ENCODE assay signal across 16 cellular contexts in genomic region chr19:51296331-51297093, GRCh38. TPM values are rescaled to one million over a fixed set of nuclear protein-coding genes. Genes with fewer than 3 reads are reported as not detected.
DNase-seq lines count a peak whose midpoint lies in the region; ATAC-seq and TF ChIP-seq lines count a peak whose summit lies in the region.
"Had no signal": no experiment of that assay in that cellular context is flagged by ENCODE, and none has a peak within 500 bp of the region (broad histone marks: within the 10 kb centered on the region; RNA-seq: fewer than 3 reads in every experiment).

No MANE protein-coding gene starts in this region.

- no peak overlapping the region for H3K4ac ChIP-seq in mesendoderm (ENCODE audit: low read depth, low read length)

- H3K4me3 ChIP-seq in HEK293 (ENCODE audit: low read depth, low read length) (no peak overlapping the region), SK-N-SH (ENCODE audit: low read depth in 2 of 2, low read length in 1 of 2) (no peak overlapping the region), mesendoderm (ENCODE audit: low read length) (no peak overlapping the region), aorta (ENCODE audit: low read length in 2 of 2) (no peak overlapping the region)
- H3K4me3 ChIP-seq: spleen had no signal

- no peak for TF ChIP-seq EP300 in SK-N-SH (IDR thresholded peaks at IDR 0.05; ENCODE audit: borderline replicate concordance in 1 of 2, low read depth in 1 of 2, low read length in 1 of 2)

- H3K9me3 ChIP-seq in HEK293 (ENCODE audit: control insufficient read depth, insufficient read depth, low read depth, low read length): no peaks in the 10 kb centered on the region
- no peaks in the 10 kb centered on the region for H3K9me3 ChIP-seq in SK-N-SH
- no peaks in the 10 kb centered on the region for H3K9me3 ChIP-seq in aorta (ENCODE audit: control insufficient read depth, low read length)
- H3K9me3 ChIP-seq: spleen had no signal

- no peaks in the 10 kb centered on the region for H3K9me2 ChIP-seq in SK-N-SH

- TF ChIP-seq RAD21 in SK-N-SH (IDR thresholded peaks at IDR 0.05; ENCODE audit: low read length): peak; percentile 75

- peak overlapping the region; percentile 9 for H3K56ac ChIP-seq in mesendoderm (ENCODE audit: low read length)

- no peak overlapping the region for H3K18ac ChIP-seq in mesendoderm (ENCODE audit: low read length)

- no peaks in the 10 kb centered on the region for H3F3A ChIP-seq in SK-N-SH (replicated peaks; ENCODE audit: insufficient read depth)

- DNase-seq in SK-N-SH (peak; percentile 58), mesendoderm (peak; percentile 67), aorta (no peak)
- DNase-seq: activated T-cell treated with anti-CD3 and anti-CD28 coated beads, Interleukin-2, amount 50 U/mL, for 72 hours; mesenchymal stem cell; NCI-H1436 treated with DMSO at 0.1 percent for 48 hours; NCI-H510A; spleen; stimulated activated naive CD8-positive, alpha-beta T cell treated with anti-CD3 and anti-CD28 coated beads, Interleukin-15, amount 100 ng/mL, for 72 hours had no signal

- H3K27ac ChIP-seq in C4-2B (no peak overlapping the region), HEK293 (ENCODE audit: extremely low read depth, low read depth, low read length) (no peak overlapping the region), SK-N-SH (ENCODE audit: low read depth in 2 of 2, low read length in 1 of 2) (no peak overlapping the region), mesendoderm (ENCODE audit: low read depth, low read length) (no peak overlapping the region), aorta (ENCODE audit: low read depth in 1 of 2, low read length in 2 of 2) (no peak overlapping the region)
- H3K27ac ChIP-seq: spleen had no signal

- peaks cover 45% of the 10 kb centered on the region; the same call in 1 of the 2 replicates for H3K27me3 ChIP-seq in SK-N-SH (ENCODE audit: insufficient read depth)
- H3K27me3 ChIP-seq in mesendoderm (ENCODE audit: insufficient read depth, low read length, poor library complexity): no peaks in the 10 kb centered on the region
- H3K27me3 ChIP-seq in aorta (ENCODE audit: control insufficient read depth in 1 of 2, insufficient read depth in 2 of 2, low read length in 1 of 2): no peaks in the 10 kb centered on the region

- H4K20me1 ChIP-seq in SK-N-SH (ENCODE audit: insufficient read depth): no peaks in the 10 kb centered on the region

- POLR2A ChIA-PET in HEK293 (lab: Yijun Ruan, JAX): no interaction called here
- POLR2A ChIA-PET in SK-N-SH (lab: Yijun Ruan, JAX): no interaction called here

- H2BK5ac ChIP-seq in mesendoderm (ENCODE audit: low read length): no peak overlapping the region

- H4K5ac ChIP-seq in mesendoderm (ENCODE audit: low read length): no peak overlapping the region

- CTCF ChIA-PET in HEK293 (lab: Yijun Ruan, JAX): interaction anchor here (0.6 to 1.2 kb wide), 3 partner anchors 42 to 1652 kb away, joined by 3 read pairs; no protein-coding TSS in a partner anchor
- CTCF ChIA-PET in SK-N-SH (lab: Yijun Ruan, JAX): interaction anchor here (0.6 to 1.8 kb wide), 10 partner anchors 12 to 1273 kb away, joined by 3 to 8 read pairs (median 3); no protein-coding TSS in a partner anchor

- H2AK5ac ChIP-seq in mesendoderm (ENCODE audit: low read length): no peak overlapping the region

- no peak overlapping the region for H4K8ac ChIP-seq in mesendoderm (ENCODE audit: low read depth, low read length)

- no peaks in the 10 kb centered on the region for H3K36me3 ChIP-seq in HEK293 (ENCODE audit: control insufficient read depth in 2 of 2, insufficient read depth in 1 of 2, low read length in 2 of 2)
- H3K36me3 ChIP-seq in SK-N-SH (replicated peaks in 1 of 2; ENCODE audit: control insufficient read depth in 1 of 2, insufficient read depth in 2 of 2, low read length in 1 of 2): no peaks in the 10 kb centered on the region
- H3K36me3 ChIP-seq in mesendoderm (ENCODE audit: control insufficient read depth, insufficient read depth, low read length): no peaks in the 10 kb centered on the region
- H3K36me3 ChIP-seq in aorta (ENCODE audit: control insufficient read depth in 1 of 2, insufficient read depth in 2 of 2, low read length in 1 of 2): no peaks in the 10 kb centered on the region
- H3K36me3 ChIP-seq: spleen had no signal

- TF ChIP-seq CTCF in C4-2B (conservative IDR thresholded peaks at IDR 0.05) (peak; percentile 14; the same call in 1 of the 2 replicates), HEK293 (tag by site-specific recombination; IDR thresholded peaks at IDR 0.05) (0 out of 2 replicates have a peak, but pooled peaks have one; percentile 20), SK-N-SH (IDR thresholded peaks at IDR 0.05) (no peak)

- H2BK15ac ChIP-seq in mesendoderm (replicated peaks; ENCODE audit: low read depth): no peak overlapping the region

- no peak overlapping the region for H3K9ac ChIP-seq in SK-N-SH
- H3K9ac ChIP-seq in mesendoderm (ENCODE audit: low read length): peak overlapping the region; percentile 22

- H3K4me2 ChIP-seq in SK-N-SH (no peak overlapping the region), mesendoderm (ENCODE audit: low read length) (no peak overlapping the region)

- H3K79me1 ChIP-seq in mesendoderm (ENCODE audit: low read length): no peaks in the 10 kb centered on the region

- 18% methylated on average over 7 of the region's 9 CpGs for WGBS in SK-N-SH (ENCODE audit: low lambda C conversion rate)
- no CpG with 5 or more reads among the region's 9 CpGs for WGBS in mesendoderm (ENCODE audit: extremely low coverage, insufficient coverage, low lambda C conversion rate)
- whole genome bisulfite sequencing in aorta, 2 donors: 48 to 54% methylated on average over 9 of the region's 9 CpGs

- H3K79me2 ChIP-seq in SK-N-SH (ENCODE audit: insufficient read depth) (no peaks in the 10 kb centered on the region), mesendoderm (ENCODE audit: control insufficient read depth, insufficient read depth, low read length) (no peaks in the 10 kb centered on the region)

- intact Hi-C loops in aorta (cut with DNase I): no loop called here

- H3K23ac ChIP-seq in mesendoderm (ENCODE audit: low read length): no peak overlapping the region

- H3K4me1 ChIP-seq in HEK293 (ENCODE audit: control insufficient read depth, insufficient read depth, low read length) (no peaks in the 10 kb centered on the region), SK-N-SH (ENCODE audit: control insufficient read depth in 1 of 2, insufficient read depth in 2 of 2, low read depth in 1 of 2, low read length in 1 of 2) (no peaks in the 10 kb centered on the region), mesendoderm (ENCODE audit: control insufficient read depth, low read depth, low read length) (peaks cover 18% of the 10 kb centered on the region), aorta (ENCODE audit: control insufficient read depth in 1 of 2, insufficient read depth in 2 of 2, low read length in 2 of 2) (no peaks in the 10 kb centered on the region)
- H3K4me1 ChIP-seq: spleen had no signal

- no peak for ATAC-seq in HG03432 (IDR thresholded peaks at IDR 0.05; ENCODE audit: unreplicated experiment)
- no peak for ATAC-seq in GM19395 (IDR thresholded peaks at IDR 0.05; ENCODE audit: unreplicated experiment)
- ATAC-seq in esophagus mucosa: no peak
- ATAC-seq in aorta (ENCODE audit: low FRiP score): no peak
- ATAC-seq: activated T-cell treated with anti-CD3 and anti-CD28 coated beads, Interleukin-2, amount 50 U/mL, for 72 hours; stimulated activated naive CD8-positive, alpha-beta T cell treated with anti-CD3 and anti-CD28 coated beads, Interleukin-15, amount 100 ng/mL, for 72 hours had no signal

- H2AFZ ChIP-seq in SK-N-SH (ENCODE audit: low read depth): no peak overlapping the region

- no peak overlapping the region for H2BK120ac ChIP-seq in mesendoderm (ENCODE audit: low read depth, low read length)

TF ChIP-seq in HEK293, 187 proteins besides CTCF, POLR2A, EP300 and RAD21:
- TF ChIP-seq ZNF501 (tag by site-specific recombination; IDR thresholded peaks at IDR 0.05) (no peak), ZNF654 (tag by site-specific recombination; IDR thresholded peaks at IDR 0.05; ENCODE audit: low read depth) (peak; percentile 7; the same call in 1 of the 2 replicates), ZNF521 (tag by site-specific recombination; IDR thresholded peaks at IDR 0.05) (no peak), ZFHX2 (tag by site-specific recombination; conservative IDR thresholded peaks at IDR 0.05) (no peak), ZNF214 (tag by site-specific recombination; IDR thresholded peaks at IDR 0.05; ENCODE audit: borderline replicate concordance) (no peak), ZNF133 (tag by site-specific recombination; IDR thresholded peaks at IDR 0.05) (no peak)

TF ChIP-seq in SK-N-SH, 30 proteins besides CTCF, POLR2A, EP300 and RAD21 (continues in another document):
- TF ChIP-seq SMC3 (IDR thresholded peaks at IDR 0.05; ENCODE audit: low read depth, low read length) (peak; percentile 48), GATA2 (CRISPR knock-in tag; IDR thresholded peaks at IDR 0.05) (no peak)

RNA-seq across cellular contexts. Expression of gene IGLON5, which starts 14.9 kb away (rescaled TPM):
- polyA plus RNA-seq in SK-N-SH (2012; rRNA removed) (0.36 and 0.60 TPM in 2 replicates), aorta (under 1 TPM in 1 of 2 donors, not detected in 1; 0.13 TPM)
- 0.45 and 1.3 TPM in 2 replicates for polyA plus RNA-seq in SK-N-SH (2012; cell fraction: cytosol; rRNA removed)
- polyA plus RNA-seq in SK-N-SH (2012; cell fraction: nucleus; rRNA removed): 0.29 and 0.38 TPM in 2 replicates
- polyA plus RNA-seq in mesendoderm (2013, experiment 1 of 2): 17.8 TPM
- polyA plus RNA-seq in mesendoderm (2013, experiment 2 of 2): 17.4 TPM
- total RNA-seq in esophagus mucosa (not detected), aorta (under 1 TPM; 0.24 to 0.26 TPM)
- total RNA-seq: RPMI7951, spleen had no signal

RNA-seq across cellular contexts. Expression of gene VSIG10L, which starts 45.4 kb away (rescaled TPM):
- polyA plus RNA-seq in SK-N-SH (2012; rRNA removed): 2.3 and 2.7 TPM in 2 replicates
- polyA plus RNA-seq in SK-N-SH (2012; cell fraction: cytosol; rRNA removed): 1.2 and 1.8 TPM in 2 replicates
- 11.8 and 12.3 TPM in 2 replicates for polyA plus RNA-seq in SK-N-SH (2012; cell fraction: nucleus; rRNA removed)
- polyA plus RNA-seq in mesendoderm (2013, experiment 1 of 2): 6.8 TPM
- polyA plus RNA-seq in mesendoderm (2013, experiment 2 of 2): 7.3 TPM
- 103 TPM for total RNA-seq in esophagus mucosa
- 1 to 10 TPM; 1.7 to 2.0 TPM for total RNA-seq in aorta
- 1 to 10 TPM in 1 of 2 donors, under 1 TPM in 1; 0.25 to 7.2 TPM for polyA plus RNA-seq in aorta

RNA-seq across cellular contexts. Expression of gene SIGLECL1, which starts 45.6 kb away (rescaled TPM):
- polyA plus RNA-seq in SK-N-SH (2012; rRNA removed) (not detected in 2 replicates), aorta (not detected)
- not detected in 2 replicates for polyA plus RNA-seq in SK-N-SH (2012; cell fraction: cytosol; rRNA removed)
- not detected in 2 replicates for polyA plus RNA-seq in SK-N-SH (2012; cell fraction: nucleus; rRNA removed)
- not detected for polyA plus RNA-seq in mesendoderm (2013, experiment 1 of 2)
- polyA plus RNA-seq in mesendoderm (2013, experiment 2 of 2): not detected
- total RNA-seq in esophagus mucosa (not detected), aorta (not detected)
- total RNA-seq: activated T-cell treated with anti-CD3 and anti-CD28 coated beads, Interleukin-2, amount 50 U/mL, for 72 hours; omental fat pad; RPMI7951 had no signal

Comparison
In these comparisons a context has a peak if more than half of its experiments do, and no peak if none do; other contexts are left out.
1. DNase-seq: peak in SK-N-SH (single experiment) and mesendoderm (single experiment); none in aorta (0 of 2).
2. RNA of gene VSIG10L, which starts 45.4 kb away (total RNA-seq): 103 TPM in esophagus mucosa (single experiment); 1.7 to 2.0 TPM in aorta; every median in the first group is over 10 times any median in the second.